Comparison of ENCODE assay signal across 1 cellular context in the genomic region with DNA sequence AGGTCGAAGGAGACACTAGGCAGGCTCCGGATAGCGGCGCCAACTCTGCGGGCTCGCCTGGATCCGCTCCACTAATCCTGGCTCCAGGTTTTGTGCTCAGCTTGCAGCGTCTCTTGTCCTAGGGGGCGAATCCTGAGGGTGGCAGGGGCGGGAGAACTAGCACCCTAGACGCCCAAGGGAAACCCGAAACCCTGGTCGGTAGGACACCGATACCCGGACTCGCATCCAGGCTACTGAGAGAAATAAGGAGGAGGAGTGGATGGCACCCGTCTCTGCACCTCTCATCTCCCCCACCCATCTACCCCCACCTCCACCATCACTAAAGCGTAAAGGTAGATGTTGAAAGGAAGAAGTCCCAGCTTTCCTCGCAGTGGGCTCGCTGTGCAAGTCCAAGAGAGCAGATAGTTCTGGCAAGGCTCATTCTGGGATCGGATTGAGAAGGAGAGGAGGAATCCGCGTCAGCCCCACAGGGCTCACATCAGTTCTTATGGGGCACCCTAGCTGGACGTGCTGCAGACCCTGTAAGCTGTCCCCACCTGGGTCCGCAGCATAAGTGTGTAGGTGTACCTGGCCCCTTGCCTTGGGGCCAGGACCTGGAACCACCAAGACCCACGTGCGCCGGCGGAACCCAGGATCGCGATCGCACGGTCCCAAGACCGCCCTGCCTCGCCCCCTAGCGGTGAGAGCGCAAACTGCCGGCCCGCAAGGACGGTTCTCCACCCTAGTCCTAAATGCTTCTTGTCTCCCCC.
TF ChIP-seq lines count a peak whose summit lies in the region.

No MANE protein-coding gene starts in this region.

TF ChIP-seq in HepG2, 621 proteins besides CTCF, POLR2A, EP300 and RAD21 (continued from another document and continues in another):
- TF ChIP-seq ZNF331 (CRISPR knock-in tag; IDR thresholded peaks at IDR 0.05): peak; percentile 60; the same call in 1 of the 2 replicates
- no peak for TF ChIP-seq FOXK2 (IDR thresholded peaks at IDR 0.05)
- TF ChIP-seq ZNF605 (CRISPR knock-in tag; IDR thresholded peaks at IDR 0.05): 0 out of 2 replicates have a peak, but pooled peaks have one; percentile 46
- TF ChIP-seq, protein P1, sequence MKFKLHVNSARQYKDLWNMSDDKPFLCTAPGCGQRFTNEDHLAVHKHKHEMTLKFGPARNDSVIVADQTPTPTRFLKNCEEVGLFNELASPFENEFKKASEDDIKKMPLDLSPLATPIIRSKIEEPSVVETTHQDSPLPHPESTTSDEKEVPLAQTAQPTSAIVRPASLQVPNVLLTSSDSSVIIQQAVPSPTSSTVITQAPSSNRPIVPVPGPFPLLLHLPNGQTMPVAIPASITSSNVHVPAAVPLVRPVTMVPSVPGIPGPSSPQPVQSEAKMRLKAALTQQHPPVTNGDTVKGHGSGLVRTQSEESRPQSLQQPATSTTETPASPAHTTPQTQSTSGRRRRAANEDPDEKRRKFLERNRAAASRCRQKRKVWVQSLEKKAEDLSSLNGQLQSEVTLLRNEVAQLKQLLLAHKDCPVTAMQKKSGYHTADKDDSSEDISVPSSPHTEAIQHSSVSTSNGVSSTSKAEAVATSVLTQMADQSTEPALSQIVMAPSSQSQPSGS (CRISPR knock-in tag; IDR thresholded peaks at IDR 0.05): peak; percentile 43; the same call in 1 of the 2 replicates
- peak; percentile 92; the same call in 1 of the 2 replicates for TF ChIP-seq ZNF235 (CRISPR knock-in tag; IDR thresholded peaks at IDR 0.05; ENCODE audit: borderline replicate concordance)
- peak; percentile 70; the same call in 1 of the 2 replicates for TF ChIP-seq ARID4A (CRISPR knock-in tag; IDR thresholded peaks at IDR 0.05; ENCODE audit: borderline replicate concordance)
- 0 out of 2 replicates have a peak, but pooled peaks have one; percentile 40 for TF ChIP-seq NFKBIZ (CRISPR knock-in tag; IDR thresholded peaks at IDR 0.05)
- TF ChIP-seq ZFAT (CRISPR knock-in tag; conservative IDR thresholded peaks at IDR 0.05): no peak
- no peak for TF ChIP-seq SRSF9 (IDR thresholded peaks at IDR 0.05; ENCODE audit: borderline replicate concordance, insufficient read depth, low read depth, low read length, poor library complexity, severe bottlenecking)
- TF ChIP-seq ZNF543 (CRISPR knock-in tag; IDR thresholded peaks at IDR 0.05): 0 out of 2 replicates have a peak, but pooled peaks have one; percentile 66
- peak; percentile 29; the same call in 1 of the 2 replicates for TF ChIP-seq FOXO1 (CRISPR knock-in tag; IDR thresholded peaks at IDR 0.05)
- TF ChIP-seq, protein P2, sequence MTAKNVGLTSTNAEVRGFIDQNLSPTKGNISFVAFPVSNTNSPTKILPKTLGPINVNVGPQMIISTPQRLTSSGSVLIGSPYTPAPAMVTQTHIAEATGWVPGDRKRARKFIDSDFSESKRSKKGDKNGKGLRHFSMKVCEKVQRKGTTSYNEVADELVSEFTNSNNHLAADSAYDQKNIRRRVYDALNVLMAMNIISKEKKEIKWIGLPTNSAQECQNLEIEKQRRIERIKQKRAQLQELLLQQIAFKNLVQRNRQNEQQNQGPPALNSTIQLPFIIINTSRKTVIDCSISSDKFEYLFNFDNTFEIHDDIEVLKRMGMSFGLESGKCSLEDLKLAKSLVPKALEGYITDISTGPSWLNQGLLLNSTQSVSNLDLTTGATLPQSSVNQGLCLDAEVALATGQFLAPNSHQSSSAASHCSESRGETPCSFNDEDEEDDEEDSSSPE (CRISPR knock-in tag; IDR thresholded peaks at IDR 0.05): peak; percentile 44; the same call in 1 of the 2 replicates
- TF ChIP-seq ZNF660 (CRISPR knock-in tag; IDR thresholded peaks at IDR 0.05; ENCODE audit: borderline replicate concordance, low read depth): no peak
- TF ChIP-seq SIN3A (IDR thresholded peaks at IDR 0.05; ENCODE audit: borderline replicate concordance, low read depth, low read length): peak; percentile 33; the same call in 1 of the 2 replicates
- TF ChIP-seq ZNF607 (CRISPR knock-in tag; IDR thresholded peaks at IDR 0.05; ENCODE audit: borderline replicate concordance): peak; percentile 83; the same call in 1 of the 2 replicates
- TF ChIP-seq, protein P3, sequence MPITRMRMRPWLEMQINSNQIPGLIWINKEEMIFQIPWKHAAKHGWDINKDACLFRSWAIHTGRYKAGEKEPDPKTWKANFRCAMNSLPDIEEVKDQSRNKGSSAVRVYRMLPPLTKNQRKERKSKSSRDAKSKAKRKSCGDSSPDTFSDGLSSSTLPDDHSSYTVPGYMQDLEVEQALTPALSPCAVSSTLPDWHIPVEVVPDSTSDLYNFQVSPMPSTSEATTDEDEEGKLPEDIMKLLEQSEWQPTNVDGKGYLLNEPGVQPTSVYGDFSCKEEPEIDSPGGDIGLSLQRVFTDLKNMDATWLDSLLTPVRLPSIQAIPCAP (CRISPR knock-in tag; IDR thresholded peaks at IDR 0.05; ENCODE audit: low read depth): no peak
- no peak for TF ChIP-seq SRF (IDR thresholded peaks at IDR 0.05; ENCODE audit: low read depth, low read length)
- TF ChIP-seq, protein P4, sequence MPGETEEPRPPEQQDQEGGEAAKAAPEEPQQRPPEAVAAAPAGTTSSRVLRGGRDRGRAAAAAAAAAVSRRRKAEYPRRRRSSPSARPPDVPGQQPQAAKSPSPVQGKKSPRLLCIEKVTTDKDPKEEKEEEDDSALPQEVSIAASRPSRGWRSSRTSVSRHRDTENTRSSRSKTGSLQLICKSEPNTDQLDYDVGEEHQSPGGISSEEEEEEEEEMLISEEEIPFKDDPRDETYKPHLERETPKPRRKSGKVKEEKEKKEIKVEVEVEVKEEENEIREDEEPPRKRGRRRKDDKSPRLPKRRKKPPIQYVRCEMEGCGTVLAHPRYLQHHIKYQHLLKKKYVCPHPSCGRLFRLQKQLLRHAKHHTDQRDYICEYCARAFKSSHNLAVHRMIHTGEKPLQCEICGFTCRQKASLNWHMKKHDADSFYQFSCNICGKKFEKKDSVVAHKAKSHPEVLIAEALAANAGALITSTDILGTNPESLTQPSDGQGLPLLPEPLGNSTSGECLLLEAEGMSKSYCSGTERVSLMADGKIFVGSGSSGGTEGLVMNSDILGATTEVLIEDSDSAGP (CRISPR knock-in tag; IDR thresholded peaks at IDR 0.05; ENCODE audit: borderline replicate concordance): peak; percentile 63; the same call in 1 of the 2 replicates
- 0 out of 2 replicates have a peak, but pooled peaks have one; percentile 46 for TF ChIP-seq CENPT (CRISPR knock-in tag; IDR thresholded peaks at IDR 0.05; ENCODE audit: low read depth)
- TF ChIP-seq STAT6 (CRISPR knock-in tag; IDR thresholded peaks at IDR 0.05; ENCODE audit: borderline replicate concordance): 0 out of 2 replicates have a peak, but pooled peaks have one; percentile 40
- 0 out of 2 replicates have a peak, but pooled peaks have one; percentile 16 for TF ChIP-seq TAF1 (CRISPR knock-in tag; IDR thresholded peaks at IDR 0.05)
- 0 out of 2 replicates have a peak, but pooled peaks have one; percentile 64 for TF ChIP-seq CHCHD3 (CRISPR knock-in tag; IDR thresholded peaks at IDR 0.05)
- peak; percentile 60; the same call in 1 of the 2 replicates for TF ChIP-seq FOXK1 (CRISPR knock-in tag; IDR thresholded peaks at IDR 0.05; ENCODE audit: borderline replicate concordance, low read depth)
- TF ChIP-seq ZFP90 (CRISPR knock-in tag; IDR thresholded peaks at IDR 0.05; ENCODE audit: borderline replicate concordance): peak; percentile 44; the same call in 1 of the 2 replicates
- no peak for TF ChIP-seq ZNF563 (CRISPR knock-in tag; IDR thresholded peaks at IDR 0.05)
- 0 out of 2 replicates have a peak, but pooled peaks have one; percentile 38 for TF ChIP-seq IRF2 (CRISPR knock-in tag; IDR thresholded peaks at IDR 0.05)
- peak; percentile 25; the same call in 1 of the 2 replicates for TF ChIP-seq HHEX (CRISPR knock-in tag; IDR thresholded peaks at IDR 0.05)
- no peak for TF ChIP-seq SOX6 (IDR thresholded peaks at IDR 0.05)
- peak; percentile 52 for TF ChIP-seq SOX6 (CRISPR knock-in tag; IDR thresholded peaks at IDR 0.05)
- TF ChIP-seq, protein P5, sequence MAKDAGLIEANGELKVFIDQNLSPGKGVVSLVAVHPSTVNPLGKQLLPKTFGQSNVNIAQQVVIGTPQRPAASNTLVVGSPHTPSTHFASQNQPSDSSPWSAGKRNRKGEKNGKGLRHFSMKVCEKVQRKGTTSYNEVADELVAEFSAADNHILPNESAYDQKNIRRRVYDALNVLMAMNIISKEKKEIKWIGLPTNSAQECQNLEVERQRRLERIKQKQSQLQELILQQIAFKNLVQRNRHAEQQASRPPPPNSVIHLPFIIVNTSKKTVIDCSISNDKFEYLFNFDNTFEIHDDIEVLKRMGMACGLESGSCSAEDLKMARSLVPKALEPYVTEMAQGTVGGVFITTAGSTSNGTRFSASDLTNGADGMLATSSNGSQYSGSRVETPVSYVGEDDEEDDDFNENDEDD (CRISPR knock-in tag; IDR thresholded peaks at IDR 0.05; ENCODE audit: borderline replicate concordance): peak; percentile 83; the same call in 1 of the 2 replicates
- no peak for TF ChIP-seq ISL2 (CRISPR knock-in tag; IDR thresholded peaks at IDR 0.05)
- TF ChIP-seq, protein P6, sequence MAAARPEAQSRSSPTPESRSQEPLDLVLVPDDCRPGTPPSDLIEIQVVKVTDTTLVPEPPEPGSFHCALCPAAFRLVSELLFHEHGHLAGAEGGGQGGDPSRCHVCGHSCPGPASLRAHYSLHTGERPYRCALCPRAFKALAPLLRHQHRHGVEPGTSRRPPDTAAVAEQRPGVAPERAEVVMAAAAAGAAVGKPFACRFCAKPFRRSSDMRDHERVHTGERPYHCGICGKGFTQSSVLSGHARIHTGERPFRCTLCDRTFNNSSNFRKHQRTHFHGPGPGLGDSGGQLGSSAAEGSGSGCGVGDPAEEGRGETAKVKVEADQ (CRISPR knock-in tag; IDR thresholded peaks at IDR 0.05; ENCODE audit: borderline replicate concordance): peak; percentile 14; the same call in 1 of the 2 replicates
- TF ChIP-seq, protein P7, sequence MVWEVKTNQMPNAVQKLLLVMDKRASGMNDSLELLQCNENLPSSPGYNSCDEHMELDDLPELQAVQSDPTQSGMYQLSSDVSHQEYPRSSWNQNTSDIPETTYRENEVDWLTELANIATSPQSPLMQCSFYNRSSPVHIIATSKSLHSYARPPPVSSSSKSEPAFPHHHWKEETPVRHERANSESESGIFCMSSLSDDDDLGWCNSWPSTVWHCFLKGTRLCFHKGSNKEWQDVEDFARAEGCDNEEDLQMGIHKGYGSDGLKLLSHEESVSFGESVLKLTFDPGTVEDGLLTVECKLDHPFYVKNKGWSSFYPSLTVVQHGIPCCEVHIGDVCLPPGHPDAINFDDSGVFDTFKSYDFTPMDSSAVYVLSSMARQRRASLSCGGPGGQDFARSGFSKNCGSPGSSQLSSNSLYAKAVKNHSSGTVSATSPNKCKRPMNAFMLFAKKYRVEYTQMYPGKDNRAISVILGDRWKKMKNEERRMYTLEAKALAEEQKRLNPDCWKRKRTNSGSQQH (CRISPR knock-in tag; IDR thresholded peaks at IDR 0.05; ENCODE audit: low read depth): peak; percentile 62; the same call in 1 of the 2 replicates
- peak; percentile 93; the same call in 1 of the 2 replicates for TF ChIP-seq ZNF567 (CRISPR knock-in tag; IDR thresholded peaks at IDR 0.05; ENCODE audit: borderline replicate concordance)
- TF ChIP-seq LBX2 (CRISPR knock-in tag; IDR thresholded peaks at IDR 0.05; ENCODE audit: borderline replicate concordance): peak; percentile 55; the same call in 1 of the 2 replicates
